ENCODE assay signal across 3 cellular contexts in the genomic region with DNA sequence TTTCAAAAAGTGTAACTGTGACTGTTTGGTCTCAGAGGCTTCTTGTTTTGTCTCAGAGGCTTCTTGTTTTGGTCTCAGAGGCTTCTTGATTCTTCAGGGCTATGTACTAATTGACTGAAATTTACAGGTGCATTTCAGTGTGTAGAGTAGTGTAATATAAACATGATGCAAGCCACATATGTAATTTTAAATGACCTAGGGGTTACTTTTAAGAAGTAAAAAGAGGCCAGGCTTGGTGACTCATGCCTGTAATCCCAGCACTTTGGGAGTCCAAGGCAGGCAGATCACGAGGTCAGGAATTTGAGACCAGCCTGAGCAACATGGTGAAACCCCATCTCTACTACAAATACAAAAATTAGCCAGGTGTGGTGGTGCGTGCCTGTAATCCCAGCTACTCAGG. TPM values are rescaled to one million over a fixed set of nuclear protein-coding genes. Genes with fewer than 3 reads are reported as not detected.
"Had no signal": no experiment of that assay in that cellular context is flagged by ENCODE, and none has a peak within 500 bp of the region (broad histone marks: within the 10 kb centered on the region; RNA-seq: fewer than 3 reads in every experiment).

No MANE protein-coding gene starts in this region.

RNA-seq across cellular contexts. Expression of a gene that starts 3.2 kb away (rescaled TPM):
- total RNA-seq: K562, RPMI7951 had no signal
- polyA plus RNA-seq: K562, SK-N-SH had no signal
